In the genomic region with DNA sequence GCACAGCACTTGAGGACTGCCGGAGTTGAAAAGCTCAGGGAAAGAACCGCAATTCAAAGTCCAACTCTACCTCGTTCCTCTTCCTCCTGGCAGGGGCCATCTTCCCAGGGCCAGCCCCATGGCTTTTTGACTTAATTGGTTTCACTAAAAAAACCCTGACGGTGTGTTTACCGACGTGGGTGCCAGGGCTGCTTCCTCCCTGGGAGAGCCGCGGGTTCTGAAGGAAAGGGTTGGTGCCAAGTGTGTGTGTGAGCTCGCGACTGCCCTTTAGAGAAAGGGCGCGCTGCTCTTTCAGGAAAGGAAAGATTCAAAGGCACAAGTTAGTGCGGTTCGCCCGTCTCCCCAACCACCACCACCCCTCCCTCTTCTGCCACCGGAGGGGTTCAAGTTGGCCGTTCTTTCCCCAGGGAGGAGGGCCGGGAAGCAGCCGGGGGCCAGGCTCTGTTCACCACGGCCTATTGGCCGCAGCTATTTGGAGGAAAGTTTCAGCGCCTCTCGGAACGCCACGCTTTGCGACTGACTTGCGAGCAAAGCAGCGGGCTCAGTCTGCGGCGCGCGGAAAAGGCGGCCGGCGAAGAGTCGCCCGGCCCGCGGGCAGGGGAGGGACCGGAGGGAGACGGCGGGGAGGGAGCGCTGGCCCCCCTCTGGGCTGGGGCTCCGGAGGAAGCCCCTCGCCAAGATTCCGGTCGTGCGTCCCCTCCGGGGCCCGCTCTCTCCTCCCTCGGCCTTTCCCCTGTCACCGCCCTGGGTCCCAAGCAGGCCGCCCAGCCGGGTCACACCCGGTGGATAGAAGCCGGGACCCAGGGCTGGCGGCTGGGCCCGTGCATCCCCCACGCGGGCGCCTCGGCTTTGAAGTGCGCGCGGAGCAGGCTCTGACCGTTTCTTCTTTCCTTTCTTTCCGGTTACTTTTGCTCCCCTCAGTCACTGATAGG, we compare ENCODE assay signal across 9 cellular contexts.
DNase-seq lines count a peak whose midpoint lies in the region; TF ChIP-seq lines count a peak whose summit lies in the region.
"Had no signal": no experiment of that assay in that cellular context is flagged by ENCODE, and none has a peak within 500 bp of the region (broad histone marks: within the 10 kb centered on the region; RNA-seq: fewer than 3 reads in every experiment).

No MANE protein-coding gene starts in this region.

- no peak for DNase-seq in activated CD4-positive, alpha-beta T cell treated with anti-CD3 and anti-CD28 coated beads, Interleukin-2, amount 10 ng/mL, durations not matched to agents 7 days and 5 days
- no peak for DNase-seq in activated CD4-positive, alpha-beta T cell treated with anti-CD3 and anti-CD28 coated beads, Interleukin-2, amount 50 U/mL, for 1 hour
- peak; percentile 35 to 42 for DNase-seq in activated T-cell treated with anti-CD3 and anti-CD28 coated beads, Interleukin-2, amount 50 U/mL, for 48 hours
- peak in 27 of 42 donors; percentile 3 to 52 (median 20) for DNase-seq in head of caudate nucleus
- no peak for DNase-seq in erythroblast (lab: John Stamatoyannopoulos, UW)
- no peak for DNase-seq in NCI-H1694 treated with DMSO at 0.1 percent for 48 hours (lab: John Stamatoyannopoulos, UW)

- H3K27ac Mint-ChIP-seq in activated CD4-positive, alpha-beta T cell treated with anti-CD3 and anti-CD28 coated beads, Interleukin-2, amount 10 ng/mL, durations not matched to agents 7 days and 5 days: peak overlapping the region; percentile 82
- peak overlapping the region; percentile 77 to 91 (median 80) for H3K27ac Mint-ChIP-seq in IgD-negative memory B cell
- H3K27ac Mint-ChIP-seq: activated naive CD4-positive, alpha-beta T cell treated with anti-CD3 and anti-CD28 coated beads, Interleukin-2, amount 50 U/mL, for 72 hours had no signal

- no peaks in the 10 kb centered on the region for H3K9me3 Mint-ChIP-seq in activated CD4-positive, alpha-beta T cell treated with anti-CD3 and anti-CD28 coated beads, Interleukin-2, amount 10 ng/mL, durations not matched to agents 7 days and 5 days
- H3K9me3 Mint-ChIP-seq in IgD-negative memory B cell: peaks cover 0 to 3% (median 0%) of the 10 kb centered on the region in 3 donors
- H3K9me3 Mint-ChIP-seq: activated naive CD4-positive, alpha-beta T cell treated with anti-CD3 and anti-CD28 coated beads, Interleukin-2, amount 50 U/mL, for 72 hours had no signal

- H3K4me3 ChIP-seq in parathyroid adenoma (ENCODE audit: low read depth, low read length): peak overlapping the region; percentile 59

- H2AFZ ChIP-seq in parathyroid adenoma: peak overlapping the region; percentile 41

- CTCF ChIA-PET in activated CD4-positive, alpha-beta T cell treated with anti-CD3 and anti-CD28 coated beads, Interleukin-2, amount 10 ng/mL, durations not matched to agents 7 days and 5 days (lab: Charles Lee): no interaction called here

- intact Hi-C loops in head of caudate nucleus (cut with DNase I): loop anchor here (10.0 kb wide), 1 partner anchor 330 kb away; a partner anchor contains a TSS

- H3K4me3 Mint-ChIP-seq in activated CD4-positive, alpha-beta T cell treated with anti-CD3 and anti-CD28 coated beads, Interleukin-2, amount 10 ng/mL, durations not matched to agents 7 days and 5 days: peak overlapping the region; percentile 72
- H3K4me3 Mint-ChIP-seq in IgD-negative memory B cell: peak overlapping the region; percentile 84 to 96 (median 90)

- peaks cover 22% of the 10 kb centered on the region for H3K27me3 ChIP-seq in parathyroid adenoma (ENCODE audit: control insufficient read depth, insufficient read depth, low read length)

- H3K27me3 Mint-ChIP-seq in activated CD4-positive, alpha-beta T cell treated with anti-CD3 and anti-CD28 coated beads, Interleukin-2, amount 10 ng/mL, durations not matched to agents 7 days and 5 days: peaks cover 81% of the 10 kb centered on the region
- peaks cover 60% of the 10 kb centered on the region for H3K27me3 Mint-ChIP-seq in IgD-negative memory B cell

- no peak overlapping the region for H3K9ac ChIP-seq in parathyroid adenoma

- H3K27ac ChIP-seq in parathyroid adenoma: no peak overlapping the region

- TF ChIP-seq POLR2A in erythroblast (IDR thresholded peaks at IDR 0.05; ENCODE audit: low read length): no peak

- no peaks in the 10 kb centered on the region for H3K36me3 ChIP-seq in parathyroid adenoma (ENCODE audit: control insufficient read depth, insufficient read depth, low read length)

- peak overlapping the region; percentile 85 for H3K4me2 ChIP-seq in parathyroid adenoma (ENCODE audit: low read length)

- POLR2A ChIA-PET in activated CD4-positive, alpha-beta T cell treated with anti-CD3 and anti-CD28 coated beads, Interleukin-2, amount 10 ng/mL, durations not matched to agents 7 days and 5 days (lab: Charles Lee): no interaction called here

- H3K36me3 Mint-ChIP-seq in activated CD4-positive, alpha-beta T cell treated with anti-CD3 and anti-CD28 coated beads, Interleukin-2, amount 10 ng/mL, durations not matched to agents 7 days and 5 days (ENCODE audit: low read depth): no peaks in the 10 kb centered on the region
- H3K36me3 Mint-ChIP-seq in IgD-negative memory B cell: peaks cover 3% of the 10 kb centered on the region

- H3K9me3 ChIP-seq in parathyroid adenoma (ENCODE audit: control insufficient read depth, low read length): no peaks in the 10 kb centered on the region

- TF ChIP-seq CTCF in parathyroid adenoma (IDR thresholded peaks at IDR 0.05): no peak

- H3K79me2 ChIP-seq in parathyroid adenoma: no peaks in the 10 kb centered on the region

- H3K4me1 ChIP-seq in parathyroid adenoma: no peaks in the 10 kb centered on the region

- H3K4me1 Mint-ChIP-seq in activated CD4-positive, alpha-beta T cell treated with anti-CD3 and anti-CD28 coated beads, Interleukin-2, amount 10 ng/mL, durations not matched to agents 7 days and 5 days: peaks cover 37% of the 10 kb centered on the region
- peaks cover 25 to 42% (median 25%) of the 10 kb centered on the region in 3 donors for H3K4me1 Mint-ChIP-seq in IgD-negative memory B cell

Comparison
In these comparisons a context has a peak if more than half of its experiments do, and no peak if none do; other contexts are left out.
1. DNase-seq: peak in activated T-cell treated with anti-CD3 and anti-CD28 coated beads, Interleukin-2, amount 50 U/mL, for 48 hours (2 of 2) and head of caudate nucleus (27 of 42); none in activated CD4-positive, alpha-beta T cell treated with anti-CD3 and anti-CD28 coated beads, Interleukin-2, amount 10 ng/mL, durations not matched to agents 7 days and 5 days (single experiment), activated CD4-positive, alpha-beta T cell treated with anti-CD3 and anti-CD28 coated beads, Interleukin-2, amount 50 U/mL, for 1 hour (single experiment), erythroblast (0 of 2) and NCI-H1694 treated with DMSO at 0.1 percent for 48 hours (single experiment).